In the genomic region with DNA sequence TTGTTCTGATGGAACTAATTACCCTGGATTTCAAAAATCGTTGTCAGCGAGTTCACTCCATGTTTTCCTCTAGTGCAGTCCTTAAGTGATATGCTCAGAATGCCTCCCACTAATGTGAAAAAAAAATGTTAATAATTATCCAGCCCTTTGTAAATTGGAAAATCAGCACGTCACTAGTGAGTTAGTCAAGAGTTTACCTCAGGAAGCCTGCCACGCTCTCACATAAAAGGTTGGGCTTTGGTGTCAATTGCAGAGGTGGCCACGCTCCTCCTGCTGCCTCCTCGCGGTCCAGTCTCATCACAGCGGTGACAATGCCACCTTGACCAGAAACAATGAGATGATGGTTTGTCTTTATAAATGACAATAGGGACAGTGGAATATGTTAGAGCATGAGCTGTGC, we compare ENCODE assay signal across 31 cellular contexts. TPM values are rescaled to one million over a fixed set of nuclear protein-coding genes. Genes with fewer than 3 reads are reported as not detected.
"Had no signal": no experiment of that assay in that cellular context is flagged by ENCODE, and none has a peak within 500 bp of the region (broad histone marks: within the 10 kb centered on the region; RNA-seq: fewer than 3 reads in every experiment).

No MANE protein-coding gene starts in this region.

- H3K36me3 ChIP-seq: prostate gland had no signal

- H3K27me3 Mint-ChIP-seq: activated naive CD8-positive, alpha-beta T cell; activated T-cell treated with anti-CD3 and anti-CD28 coated beads, Interleukin-2, amount 50 U/mL, for 24 hours; central memory CD8-positive, alpha-beta T cell; stimulated activated naive CD8-positive, alpha-beta T cell treated with anti-CD3 and anti-CD28 coated beads, Interleukin-15, Interleukin-2, amounts not matched to agents 100 ng/mL and 50 ng/mL, for 24 hours had no signal

- H3K9me3 Mint-ChIP-seq: activated T-cell treated with anti-CD3 and anti-CD28 coated beads, Interleukin-2, amount 50 U/mL, for 24 hours; activated T-helper 2 cell treated with anti-CD3 and anti-CD28 coated beads, Interferon-gamma antibody, Interleukin-2, Interleukin-4, amounts not matched to agents 10 μg/mL and 5 μg/mL and 100 μg/mL, durations not matched to agents 14 hours and 24 hours and 36 hours; central memory CD8-positive, alpha-beta T cell; naive B cell; stimulated activated naive CD8-positive, alpha-beta T cell treated with anti-CD3 and anti-CD28 coated beads, Interleukin-15, Interleukin-2, amounts not matched to agents 100 ng/mL and 50 ng/mL, for 24 hours had no signal

- H3K4me3 Mint-ChIP-seq: activated naive CD8-positive, alpha-beta T cell; activated T-cell treated with anti-CD3 and anti-CD28 coated beads, Interleukin-2, amount 50 U/mL, for 24 hours; central memory CD8-positive, alpha-beta T cell; naive B cell; stimulated activated naive CD8-positive, alpha-beta T cell treated with anti-CD3 and anti-CD28 coated beads, Interleukin-15, Interleukin-2, amounts not matched to agents 100 ng/mL and 50 ng/mL, for 24 hours had no signal

- H3K27ac Mint-ChIP-seq: activated naive CD8-positive, alpha-beta T cell; activated T-cell treated with anti-CD3 and anti-CD28 coated beads, Interleukin-2, amount 50 U/mL, for 24 hours; activated T-helper 2 cell treated with anti-CD3 and anti-CD28 coated beads, Interferon-gamma antibody, Interleukin-2, Interleukin-4, amounts not matched to agents 10 μg/mL and 5 μg/mL and 100 μg/mL, durations not matched to agents 14 hours and 24 hours and 36 hours; naive B cell; stimulated activated naive CD8-positive, alpha-beta T cell treated with anti-CD3 and anti-CD28 coated beads, Interleukin-15, Interleukin-2, amounts not matched to agents 100 ng/mL and 50 ng/mL, for 24 hours had no signal

- FAIRE-seq: colon, endothelial cell of umbilical vein, TTC549 had no signal

- H3K27ac ChIP-seq: adrenal gland, ascending aorta, esophagus squamous epithelium, gastrocnemius medialis, lower lobe of right lung, prostate gland, thyroid gland had no signal

- H3K9me3 ChIP-seq: adrenal gland, ascending aorta, esophagus squamous epithelium, gastrocnemius medialis, lower lobe of right lung, mucosa of descending colon, prostate gland, thyroid gland had no signal

- DNase-seq: activated CD4-positive, alpha-beta T cell treated with anti-CD3 and anti-CD28 coated beads, Interleukin-2, amount 50 U/mL, for 4 hours; activated CD8-positive, alpha-beta memory T cell treated with anti-CD3 and anti-CD28 coated beads for 24 hours; activated CD8-positive, alpha-beta memory T cell treated with anti-CD3 and anti-CD28 coated beads, Interleukin-2, amount 50 U/mL, for 4 hours; activated naive CD4-positive, alpha-beta T cell; activated T-cell treated with anti-CD3 and anti-CD28 coated beads, Interleukin-2, amount 50 U/mL, for 24 hours; effector memory CD4-positive, alpha-beta T cell; esophagus squamous epithelium; gastrocnemius medialis; hippocampal formation; left cardiac atrium; lower lobe of right lung; mesendoderm; mucosa of descending colon; naive B cell; nucleus accumbens; right cardiac atrium; stimulated activated CD4-positive, alpha-beta T cell treated with anti-CD3 and anti-CD28 coated beads, Interleukin-12 subunit alpha, Interleukin-12 subunit beta, amount 100 ng/mL, for 4 hours; substantia nigra; T-helper 1 cell; thyroid gland had no signal

- ATAC-seq: gastrocnemius medialis, left cardiac atrium, lower lobe of right lung, mucosa of descending colon, right cardiac atrium had no signal

- H3K4me1 ChIP-seq: ascending aorta, gastrocnemius medialis, prostate gland, thyroid gland had no signal

- H3K4me3 ChIP-seq: adrenal gland, ascending aorta, esophagus squamous epithelium, gastrocnemius medialis, lower lobe of right lung, mucosa of descending colon, prostate gland, thyroid gland had no signal

- H3K27me3 ChIP-seq: adrenal gland, ascending aorta, esophagus squamous epithelium, gastrocnemius medialis, thyroid gland had no signal

- H3K36me3 Mint-ChIP-seq: activated naive CD8-positive, alpha-beta T cell had no signal

RNA-seq across cellular contexts. Expression of gene ABCA13, which starts 59.7 kb away (rescaled TPM):
- total RNA-seq: ascending aorta, dermis microvascular lymphatic vessel endothelial cell, right cardiac atrium had no signal
- polyA plus RNA-seq: right cardiac atrium had no signal
